Comparison of ENCODE assay signal across 14 cellular contexts in genomic region chr2:120323214-120323613, GRCh38. TPM values are rescaled to one million over a fixed set of nuclear protein-coding genes. Genes with fewer than 3 reads are reported as not detected.
DNase-seq lines count a peak whose midpoint lies in the region; ATAC-seq and TF ChIP-seq lines count a peak whose summit lies in the region.
"Had no signal": no experiment of that assay in that cellular context is flagged by ENCODE, and none has a peak within 500 bp of the region (broad histone marks: within the 10 kb centered on the region; RNA-seq: fewer than 3 reads in every experiment).

No MANE protein-coding gene starts in this region.

- TF ChIP-seq CTCF in fibroblast of lung (conservative IDR thresholded peaks at IDR 0.05 in 1 of 2, IDR thresholded peaks at IDR 0.05 in 1 of 2; ENCODE audit: low read depth in 1 of 2, low read length in 2 of 2) (no peak), lung (IDR thresholded peaks at IDR 0.05; ENCODE audit: control extremely low read depth, extremely low read depth) (no peak), testis (IDR thresholded peaks at IDR 0.05) (no peak)

- H3K9me3 ChIP-seq in MG63 (no peaks in the 10 kb centered on the region), fibroblast of lung (ENCODE audit: control insufficient read depth, insufficient read depth, low read depth, low read length) (no peaks in the 10 kb centered on the region), lung (ENCODE audit: control insufficient read depth in 2 of 2, insufficient read depth in 1 of 2, low read length in 1 of 2) (no peaks in the 10 kb centered on the region), testis (no peaks in the 10 kb centered on the region)

- ATAC-seq in lung (ENCODE audit: insufficient read depth, low FRiP score): peak; percentile 24
- ATAC-seq in HG03354 (IDR thresholded peaks at IDR 0.05; ENCODE audit: poor library complexity, severe bottlenecking, unreplicated experiment): no peak
- ATAC-seq: stimulated activated naive CD8-positive, alpha-beta T cell treated with anti-CD3 and anti-CD28 coated beads, Interleukin-15, amount 100 ng/mL, for 72 hours had no signal

- H3K36me3 ChIP-seq in MG63 (no peaks in the 10 kb centered on the region), fibroblast of lung (ENCODE audit: control insufficient read depth, insufficient read depth, low read length) (no peaks in the 10 kb centered on the region), lung (ENCODE audit: control insufficient read depth in 2 of 2, insufficient read depth in 2 of 2, low read length in 2 of 2) (no peaks in the 10 kb centered on the region), testis (ENCODE audit: low read depth, missing control alignments) (no peaks in the 10 kb centered on the region)

- H2AFZ ChIP-seq in fibroblast of lung (ENCODE audit: low read length): no peak overlapping the region

- no peaks in the 10 kb centered on the region for H4K20me1 ChIP-seq in fibroblast of lung (ENCODE audit: control insufficient read depth, extremely low read depth, insufficient read depth, low read length)

- intact Hi-C loops in testis (cut with DNase I; ENCODE audit: low total_unique reads): no loop called here

- no peak overlapping the region for H3K9ac ChIP-seq in fibroblast of lung (ENCODE audit: insufficient read depth, low read length)

- H3K4me3 ChIP-seq in MG63 (no peak overlapping the region), fibroblast of lung (replicated peaks in 1 of 4; ENCODE audit: control extremely low read depth in 1 of 4, insufficient read depth in 1 of 4, low read depth in 3 of 4, low read length in 4 of 4) (no peak overlapping the region), lung (no peak overlapping the region), testis (no peak overlapping the region)

- no peaks in the 10 kb centered on the region for H3K79me2 ChIP-seq in fibroblast of lung (ENCODE audit: control insufficient read depth, insufficient read depth, low read length)

- H3K27me3 ChIP-seq in MG63 (no peaks in the 10 kb centered on the region), fibroblast of lung (ENCODE audit: control insufficient read depth, insufficient read depth, low read length) (peaks cover 12% of the 10 kb centered on the region), lung (ENCODE audit: control insufficient read depth, insufficient read depth) (no peaks in the 10 kb centered on the region), testis (no peaks in the 10 kb centered on the region)

- TF ChIP-seq POLR2A in testis (IDR thresholded peaks at IDR 0.05): no peak

- DNase-seq in MG63: peak; percentile 43
- DNase-seq in fibroblast of lung (ENCODE audit: low read depth in 2 of 2): peak; percentile 18 to 47
- no peak for DNase-seq in lung (ENCODE audit: low spot score)
- peak; percentile 83 for DNase-seq in testis
- DNase-seq in stimulated activated CD4-positive, alpha-beta T cell treated with anti-CD3 and anti-CD28 coated beads, Interleukin-15, amount 100 ng/mL, for 24 hours: no peak
- DNase-seq in effector CD4-positive, alpha-beta T cell: no peak
- DNase-seq in NCI-H345 treated with DMSO at 0.1 percent for 48 hours (lab: John Stamatoyannopoulos, UW; ENCODE audit: unreplicated experiment): no peak
- DNase-seq: CD4-positive, CD25-positive, alpha-beta regulatory T cell; GF-D8; NCI-H1694 treated with DMSO at 0.1 percent for 48 hours; stimulated activated naive CD8-positive, alpha-beta T cell treated with anti-CD3 and anti-CD28 coated beads, Interleukin-15, amount 100 ng/mL, for 72 hours had no signal

- H3K4me1 ChIP-seq in fibroblast of lung (ENCODE audit: control insufficient read depth, extremely low read depth, insufficient read depth, low read length) (no peaks in the 10 kb centered on the region), lung (ENCODE audit: control insufficient read depth in 2 of 2, insufficient read depth in 2 of 2, low read length in 2 of 2) (no peaks in the 10 kb centered on the region), testis (peaks cover 26% of the 10 kb centered on the region)

- H3K27ac ChIP-seq in fibroblast of lung (ENCODE audit: insufficient read depth, low read length) (no peak overlapping the region), lung (ENCODE audit: low read depth in 1 of 2, low read length in 1 of 2) (no peak overlapping the region), testis (peak overlapping the region in 1 of 2 donors; percentile 59)
- H3K27ac ChIP-seq: RWPE1 had no signal

- H3K4me2 ChIP-seq in fibroblast of lung (ENCODE audit: extremely low read depth, insufficient read depth, low read length): peak overlapping the region; percentile 25

- WGBS in lung, 2 donors: 73 to 74% methylated on average over 10 of the region's 10 CpGs
- 45 to 52% methylated on average over 10 of the region's 10 CpGs for WGBS in testis, 2 donors

RNA-seq across cellular contexts. Expression of gene INHBB, which starts 22.7 kb away (rescaled TPM):
- 1.8 and 3.9 TPM in 2 replicates for total RNA-seq in MG63 (2014; rRNA removed; shearing (Covaris generic); ENCODE audit: low replicate concordance)
- total RNA-seq in fibroblast of lung: under 0.01 TPM in 1 of 2 replicates, not detected in the other
- 0.01 TPM in 1 of 2 replicates, not detected in the other for polyA plus RNA-seq in fibroblast of lung
- not detected in 2 replicates for polyA plus RNA-seq in fibroblast of lung (2012)
- not detected in 2 replicates for polyA minus RNA-seq in fibroblast of lung (ENCODE audit: low replicate concordance)
- 1 to 10 TPM in 1 of 2 donors, under 1 TPM in 1; 0.97 to 7.8 TPM for total RNA-seq in lung
- 1 to 10 TPM; 5.4 to 6.2 TPM for polyA plus RNA-seq in lung
- total RNA-seq in testis: 100 to 1,000 TPM in 1 of 2 donors, 10 to 100 TPM in 1; 55.4 to 123 TPM
- polyA plus RNA-seq in testis (ENCODE audit: insufficient read depth, low read depth, low replicate concordance): 46.1 TPM
- total RNA-seq: activated T-helper 2 cell treated with anti-CD3 and anti-CD28 coated beads, Interferon-gamma antibody, Interleukin-2, Interleukin-4, amounts not matched to agents 10 μg/mL and 5 μg/mL and 100 μg/mL, durations not matched to agents 14 hours and 24 hours and 36 hours; CD4-positive, CD25-positive, alpha-beta regulatory T cell had no signal
- polyA plus RNA-seq: CD4-positive, CD25-positive, alpha-beta regulatory T cell had no signal

Comparison
In these comparisons a context has a peak if more than half of its experiments do, and no peak if none do; other contexts are left out.
1. DNase-seq: peak in MG63 (single experiment), fibroblast of lung (2 of 2) and testis (single experiment); none in lung (single experiment), stimulated activated CD4-positive, alpha-beta T cell treated with anti-CD3 and anti-CD28 coated beads, Interleukin-15, amount 100 ng/mL, for 24 hours (single experiment), effector CD4-positive, alpha-beta T cell (single experiment) and NCI-H345 treated with DMSO at 0.1 percent for 48 hours (single experiment).
2. RNA of gene INHBB, which starts 22.7 kb away (total RNA-seq): 55.4 to 123 TPM in testis; 0.97 to 7.8 TPM in lung, 1.8 to 3.9 TPM in MG63 and under 0.01 TPM in fibroblast of lung; every median in the first group is over 4 times any median in the second.